8 cellular contexts compared by ENCODE assay signal in genomic region chr16:49854227-49855203, GRCh38. TPM values are rescaled to one million over a fixed set of nuclear protein-coding genes. Genes with fewer than 3 reads are reported as not detected.
DNase-seq lines count a peak whose midpoint lies in the region; TF ChIP-seq lines count a peak whose summit lies in the region.

No MANE protein-coding gene starts in this region.

- peak; percentile 39 for DNase-seq in activated naive CD4-positive, alpha-beta T cell treated with anti-CD3 and anti-CD28 coated beads, Interleukin-2, amount 10 ng/mL, durations not matched to agents 7 days and 5 days
- no peak for DNase-seq in activated naive CD4-positive, alpha-beta T cell (lab: John Stamatoyannopoulos, UW)
- no peak for DNase-seq in HFFc6
- DNase-seq in NCI-H1092 treated with DMSO at 0.1 percent for 48 hours (lab: John Stamatoyannopoulos, UW), result no peak
- no peak for DNase-seq in NCI-H345 treated with DMSO at 0.1 percent for 48 hours (lab: John Stamatoyannopoulos, UW; ENCODE audit: unreplicated experiment)

- H3K36me3 ChIP-seq in Loucy (ENCODE audit: insufficient read depth, low read length) (no peaks in the 10 kb centered on the region), mucosa of rectum (ENCODE audit: control insufficient read depth in 2 of 2, insufficient read depth in 2 of 2, low read length in 2 of 2) (no peaks in the 10 kb centered on the region)

- H3K27ac Mint-ChIP-seq in activated naive CD4-positive, alpha-beta T cell treated with anti-CD3 and anti-CD28 coated beads, Interleukin-2, amount 10 ng/mL, durations not matched to agents 7 days and 5 days, result no peak overlapping the region
- no peak overlapping the region for H3K27ac Mint-ChIP-seq in dendritic cell treated with granulocyte-macrophage colony-stimulating factor and Interleukin-4, amounts not matched to agents 40 ng/mL and 50 ng/mL, for 4 days
- no peak overlapping the region for H3K27ac Mint-ChIP-seq in HFFc6

- H3K4me3 ChIP-seq in Loucy (ENCODE audit: low read length, poor library complexity, severe bottlenecking), result peak overlapping the region; percentile 82
- peak overlapping the region; percentile 61 for H3K4me3 ChIP-seq in mucosa of rectum (ENCODE audit: low read length in 2 of 2)

- peaks cover 1% of the 10 kb centered on the region for H3K36me3 Mint-ChIP-seq in activated naive CD4-positive, alpha-beta T cell treated with anti-CD3 and anti-CD28 coated beads, Interleukin-2, amount 10 ng/mL, durations not matched to agents 7 days and 5 days
- no peaks in the 10 kb centered on the region for H3K36me3 Mint-ChIP-seq in dendritic cell treated with granulocyte-macrophage colony-stimulating factor and Interleukin-4, amounts not matched to agents 40 ng/mL and 50 ng/mL, for 4 days (ENCODE audit: low read depth)
- H3K36me3 Mint-ChIP-seq in HFFc6 (ENCODE audit: low read depth), result no peaks in the 10 kb centered on the region

- CTCF ChIA-PET in activated naive CD4-positive, alpha-beta T cell treated with anti-CD3 and anti-CD28 coated beads, Interleukin-2, amount 10 ng/mL, durations not matched to agents 7 days and 5 days (lab: Charles Lee), result no interaction called here

- H3K4me1 ChIP-seq in Loucy (ENCODE audit: insufficient read depth, low read length, poor library complexity, severe bottlenecking) (peaks cover 4% of the 10 kb centered on the region), mucosa of rectum (ENCODE audit: control insufficient read depth in 2 of 2, insufficient read depth in 2 of 2, low read length in 2 of 2) (peaks cover 32 to 44% of the 10 kb centered on the region in 2 donors)

- no peaks in the 10 kb centered on the region for H3K27me3 ChIP-seq in Loucy (ENCODE audit: insufficient read depth, low read length, poor library complexity, severe bottlenecking)
- H3K27me3 ChIP-seq in mucosa of rectum (ENCODE audit: control insufficient read depth in 2 of 2, insufficient read depth in 2 of 2, low read length in 2 of 2), result peaks cover 5% of the 10 kb centered on the region in 2 donors

- H3F3A ChIP-seq in Loucy (ENCODE audit: low read depth), result no peaks in the 10 kb centered on the region; the same call in 1 of the 2 replicates

- H3K79me2 ChIP-seq in Loucy (ENCODE audit: insufficient read depth, low read length), result no peaks in the 10 kb centered on the region

- peaks cover 14% of the 10 kb centered on the region for H3K4me1 Mint-ChIP-seq in activated naive CD4-positive, alpha-beta T cell treated with anti-CD3 and anti-CD28 coated beads, Interleukin-2, amount 10 ng/mL, durations not matched to agents 7 days and 5 days
- H3K4me1 Mint-ChIP-seq in dendritic cell treated with granulocyte-macrophage colony-stimulating factor and Interleukin-4, amounts not matched to agents 40 ng/mL and 50 ng/mL, for 4 days (ENCODE audit: low read depth), result peaks cover 18% of the 10 kb centered on the region
- H3K4me1 Mint-ChIP-seq in HFFc6 (ENCODE audit: low read depth), result no peaks in the 10 kb centered on the region

- no peaks in the 10 kb centered on the region for H4K20me1 ChIP-seq in Loucy (ENCODE audit: insufficient read depth, low read length, poor library complexity, severe bottlenecking)

- intact Hi-C loops in dendritic cell treated with granulocyte-macrophage colony-stimulating factor and Interleukin-4, amounts not matched to agents 40 ng/mL and 50 ng/mL, for 4 days (cut with micrococcal nuclease), result no loop called here

- no peaks in the 10 kb centered on the region for H3K9me3 Mint-ChIP-seq in activated naive CD4-positive, alpha-beta T cell treated with anti-CD3 and anti-CD28 coated beads, Interleukin-2, amount 10 ng/mL, durations not matched to agents 7 days and 5 days
- no peaks in the 10 kb centered on the region for H3K9me3 Mint-ChIP-seq in dendritic cell treated with granulocyte-macrophage colony-stimulating factor and Interleukin-4, amounts not matched to agents 40 ng/mL and 50 ng/mL, for 4 days
- H3K9me3 Mint-ChIP-seq in HFFc6, result no peaks in the 10 kb centered on the region

- TF ChIP-seq CTCF in Loucy (conservative IDR thresholded peaks at IDR 0.05; ENCODE audit: low read length) (no peak), HFFc6 (IDR thresholded peaks at IDR 0.05) (no peak)

- peak overlapping the region; percentile 54 for H3K4me3 Mint-ChIP-seq in activated naive CD4-positive, alpha-beta T cell treated with anti-CD3 and anti-CD28 coated beads, Interleukin-2, amount 10 ng/mL, durations not matched to agents 7 days and 5 days
- H3K4me3 Mint-ChIP-seq in dendritic cell treated with granulocyte-macrophage colony-stimulating factor and Interleukin-4, amounts not matched to agents 40 ng/mL and 50 ng/mL, for 4 days, result peak overlapping the region; percentile 17
- H3K4me3 Mint-ChIP-seq in HFFc6, result no peak overlapping the region; the same call in 1 of the 2 replicates

- H3K9me3 ChIP-seq in Loucy (ENCODE audit: insufficient read depth, low read depth, low read length) (no peaks in the 10 kb centered on the region), mucosa of rectum (ENCODE audit: control insufficient read depth in 2 of 2, low read length in 2 of 2) (no peaks in the 10 kb centered on the region)

- no peaks in the 10 kb centered on the region for H3K9me2 ChIP-seq in Loucy (replicated peaks; ENCODE audit: low read depth, low read length)

- no peak overlapping the region for H2AFZ ChIP-seq in Loucy (ENCODE audit: low read length)

- peak overlapping the region; percentile 95 for H3K4me2 ChIP-seq in Loucy (ENCODE audit: low read depth, low read length, poor library complexity, severe bottlenecking)

- peak overlapping the region; percentile 80 for H3K9ac ChIP-seq in Loucy (ENCODE audit: low read depth, low read length, poor library complexity, severe bottlenecking)
- H3K9ac ChIP-seq in mucosa of rectum (ENCODE audit: low read depth in 1 of 2, low read length in 2 of 2), result peak overlapping the region; percentile 52 to 77

- peak overlapping the region; percentile 89 for H3K27ac ChIP-seq in mucosa of rectum (ENCODE audit: low read depth in 2 of 2, low read length in 2 of 2)

- H3K27me3 Mint-ChIP-seq in activated naive CD4-positive, alpha-beta T cell treated with anti-CD3 and anti-CD28 coated beads, Interleukin-2, amount 10 ng/mL, durations not matched to agents 7 days and 5 days, result peaks cover 90% of the 10 kb centered on the region
- H3K27me3 Mint-ChIP-seq in dendritic cell treated with granulocyte-macrophage colony-stimulating factor and Interleukin-4, amounts not matched to agents 40 ng/mL and 50 ng/mL, for 4 days, result peaks cover 75% of the 10 kb centered on the region
- H3K27me3 Mint-ChIP-seq in HFFc6 (ENCODE audit: insufficient read depth), result peaks cover 43% of the 10 kb centered on the region

RNA-seq across cellular contexts. Expression of gene ZNF423, which starts 1.4 kb away (rescaled TPM):
- not detected for total RNA-seq in HFFc6 (2021; fragmentation: NEBNext Ultra II Directional; extraction: Animal tissue kit (Norgen Biotek cat#: 25700))
